ENCODE assay signal across 21 cellular contexts in genomic region chr6:36776167-36776566, GRCh38.
DNase-seq lines count a peak whose midpoint lies in the region; ATAC-seq and TF ChIP-seq lines count a peak whose summit lies in the region.
"Had no signal": no experiment of that assay in that cellular context is flagged by ENCODE, and none has a peak within 500 bp of the region (broad histone marks: within the 10 kb centered on the region; RNA-seq: fewer than 3 reads in every experiment).

No MANE protein-coding gene starts in this region.

- H3K9me3 ChIP-seq in DND-41 (ENCODE audit: insufficient read depth, low read length, severe bottlenecking) (no peaks in the 10 kb centered on the region), neuronal stem cell (replicated peaks in 1 of 2; ENCODE audit: control insufficient read depth in 2 of 2, insufficient read depth in 1 of 2, low read depth in 1 of 2, low read length in 2 of 2) (no peaks in the 10 kb centered on the region), heart right ventricle (no peaks in the 10 kb centered on the region)
- H3K9me3 ChIP-seq: BE2C; BLaER1 treated with 17β-estradiol and CSF1 and Interleukin-3, amounts not matched to agents 10 nM and 100 nM had no signal

- H3K4me3 ChIP-seq in DND-41 (ENCODE audit: low read depth in 1 of 2, low read length in 2 of 2) (no peak overlapping the region), neuronal stem cell (ENCODE audit: low read length in 2 of 2) (no peak overlapping the region), heart right ventricle (no peak overlapping the region)
- H3K4me3 ChIP-seq: BLaER1 treated with 17β-estradiol and CSF1 and Interleukin-3, amounts not matched to agents 10 nM and 100 nM; GM23248 had no signal

- H3K4me1 ChIP-seq in DND-41 (ENCODE audit: insufficient read depth, low read length) (peaks cover 91% of the 10 kb centered on the region), neuronal stem cell (ENCODE audit: control insufficient read depth in 2 of 2, insufficient read depth in 1 of 2, low read depth in 1 of 2, low read length in 2 of 2) (peaks cover 14 to 27% of the 10 kb centered on the region in 2 donors), heart right ventricle (peaks cover 0 to 17% (median 0%) of the 10 kb centered on the region in 9 donors)
- H3K4me1 ChIP-seq: BE2C had no signal

- POLR2A ChIA-PET in T-cell (lab: Charles Lee), result no interaction called here

- no peak overlapping the region for H3K4me3 Mint-ChIP-seq in T-cell
- H3K4me3 Mint-ChIP-seq: CD14-positive monocyte; CD4-positive, alpha-beta T cell; CD8-positive, alpha-beta memory T cell; HFFc6 had no signal

- no peaks in the 10 kb centered on the region for H3K27me3 ChIP-seq in DND-41 (ENCODE audit: insufficient read depth, low read length, poor library complexity)
- H3K27me3 ChIP-seq in neuronal stem cell (ENCODE audit: control insufficient read depth in 3 of 3, insufficient read depth in 3 of 3, low read depth in 1 of 3, low read length in 3 of 3), result peaks cover 0 to 8% (median 6%) of the 10 kb centered on the region in 3 experiments
- H3K27me3 ChIP-seq in heart right ventricle, result no peaks in the 10 kb centered on the region
- H3K27me3 ChIP-seq: BE2C had no signal

- CTCF ChIA-PET in T-cell (lab: Charles Lee), result interaction anchor here in 1 of 2 donors (1.1 kb wide), 1 partner anchor 10 kb away, joined by 3 read pairs; no protein-coding TSS in a partner anchor

- H2BK120ac ChIP-seq in neuronal stem cell (ENCODE audit: low read depth, low read length), result no peak overlapping the region

- no peak overlapping the region for H2AFZ ChIP-seq in DND-41 (ENCODE audit: low read depth, low read length)
- H2AFZ ChIP-seq in neuronal stem cell (ENCODE audit: low read length), result no peak overlapping the region
- H2AFZ ChIP-seq: GM23248 had no signal

- H3K79me2 ChIP-seq in DND-41 (ENCODE audit: insufficient read depth, low read length), result no peaks in the 10 kb centered on the region

- H3K18ac ChIP-seq in neuronal stem cell (ENCODE audit: low read length), result no peak overlapping the region

- H3K27me3 Mint-ChIP-seq in T-cell, result no peaks in the 10 kb centered on the region
- H3K27me3 Mint-ChIP-seq: CD4-positive, alpha-beta T cell had no signal

- H3K4ac ChIP-seq in neuronal stem cell (ENCODE audit: low read length), result no peak overlapping the region

- H3K4me1 Mint-ChIP-seq in T-cell, result peaks cover 8 to 16% (median 12%) of the 10 kb centered on the region in 3 donors

- peak overlapping the region; percentile 67 for H2AK5ac ChIP-seq in neuronal stem cell (ENCODE audit: low read depth, low read length)

- no peak overlapping the region for H3K27ac Mint-ChIP-seq in T-cell
- H3K27ac Mint-ChIP-seq: CD14-positive monocyte; CD4-positive, alpha-beta T cell; HFFc6 had no signal

- no peaks in the 10 kb centered on the region for H4K20me1 ChIP-seq in DND-41 (ENCODE audit: insufficient read depth, low read length)

- no peak overlapping the region for H3K4me2 ChIP-seq in DND-41 (ENCODE audit: insufficient read depth, low read length)
- H3K4me2 ChIP-seq in neuronal stem cell (ENCODE audit: insufficient read depth, low read length, poor library complexity, severe bottlenecking), result no peak overlapping the region
- H3K4me2 ChIP-seq: BLaER1 treated with 17β-estradiol and CSF1 and Interleukin-3, amounts not matched to agents 10 nM and 100 nM had no signal

- H3K27ac ChIP-seq in DND-41 (ENCODE audit: low read length), result peak overlapping the region; percentile 51
- peak overlapping the region; percentile 69 for H3K27ac ChIP-seq in caudate nucleus (ENCODE audit: low read depth, low read length)
- H3K27ac ChIP-seq in neuronal stem cell (replicated peaks; ENCODE audit: low read length), result no peak overlapping the region
- H3K27ac ChIP-seq in heart right ventricle, result no peak overlapping the region
- H3K27ac ChIP-seq: 22Rv1; BLaER1 treated with 17β-estradiol and CSF1 and Interleukin-3, amounts not matched to agents 10 nM and 100 nM; GM23248 had no signal

- H4K91ac ChIP-seq in neuronal stem cell (ENCODE audit: low read depth, low read length, poor library complexity), result no peak overlapping the region

- H4K8ac ChIP-seq in neuronal stem cell (ENCODE audit: low read depth, low read length), result no peak overlapping the region

- no peaks in the 10 kb centered on the region for H3K79me1 ChIP-seq in neuronal stem cell (ENCODE audit: low read depth, low read length)

- DNase-seq in DND-41 (no peak), caudate nucleus (lab: John Stamatoyannopoulos, UW) (peak in 34 of 61 donors; percentile 12 to 85 (median 48)), head of caudate nucleus (peak in 31 of 42 donors; percentile 37 to 87 (median 62)), neuronal stem cell (ENCODE audit: low spot score) (no peak), heart right ventricle (no peak), AML-193 (lab: John Stamatoyannopoulos, UW) (no peak), T-cell (no peak)
- DNase-seq: BE2C; CD4-positive, alpha-beta T cell; CD8-positive, alpha-beta memory T cell; DMS 273 treated with DMSO at 0.1 percent for 48 hours; DMS79; GF-D8; GM23248; H9; HFFc6 had no signal

- no peak overlapping the region for H3K14ac ChIP-seq in neuronal stem cell (ENCODE audit: low read length)

- WGBS in neuronal stem cell (ENCODE audit: extremely low coverage in 2 of 2, insufficient read length in 2 of 2, insufficient replicate concordance in 1 of 2), 2 donors, result no CpG with 5 or more reads among the region's 5 CpGs
- 93% methylated on average over 5 of the region's 5 CpGs for WGBS in heart right ventricle, 2 donors

- H3K9ac ChIP-seq in DND-41 (ENCODE audit: low read depth, low read length) (no peak overlapping the region), neuronal stem cell (ENCODE audit: low read depth, low read length, poor library complexity) (no peak overlapping the region)
- H3K9ac ChIP-seq: BLaER1 treated with 17β-estradiol and CSF1 and Interleukin-3, amounts not matched to agents 10 nM and 100 nM; GM23248 had no signal

- ATAC-seq in DND-41 (ENCODE audit: insufficient read depth, low read depth) (no peak), heart right ventricle (no peak), GM21381 (IDR thresholded peaks at IDR 0.05; ENCODE audit: unreplicated experiment) (no peak), T-cell (replicated peaks in 1 of 4) (no peak)
- ATAC-seq: HCT116 had no signal

- TF ChIP-seq CTCF in DND-41 (IDR thresholded peaks at IDR 0.05; ENCODE audit: borderline replicate concordance, extremely low read depth, low read length, poor library complexity, severe bottlenecking), result no peak
- TF ChIP-seq CTCF in heart right ventricle (IDR thresholded peaks at IDR 0.05), result no peak

- H3K36me3 ChIP-seq in DND-41 (ENCODE audit: insufficient read depth, low read length) (no peaks in the 10 kb centered on the region), neuronal stem cell (replicated peaks in 1 of 2; ENCODE audit: control insufficient read depth in 2 of 2, insufficient read depth in 2 of 2, low read length in 2 of 2) (no peaks in the 10 kb centered on the region), heart right ventricle (peaks cover 0 to 15% (median 0%) of the 10 kb centered on the region in 9 donors)
- H3K36me3 ChIP-seq: BE2C; BLaER1 treated with 17β-estradiol and CSF1 and Interleukin-3, amounts not matched to agents 10 nM and 100 nM had no signal

- H3K23ac ChIP-seq in neuronal stem cell (ENCODE audit: low read depth, low read length, poor library complexity), result peak overlapping the region; percentile 32

- no peak overlapping the region for H2BK12ac ChIP-seq in neuronal stem cell (ENCODE audit: low read length)

- H2BK5ac ChIP-seq in neuronal stem cell (ENCODE audit: low read length), result no peak overlapping the region

- H3K36me3 Mint-ChIP-seq in T-cell, result no peaks in the 10 kb centered on the region
- H3K36me3 Mint-ChIP-seq: CD14-positive monocyte; CD8-positive, alpha-beta memory T cell had no signal

- intact Hi-C loops in head of caudate nucleus (cut with DNase I) (no loop called here), heart right ventricle (cut with DNase I) (no loop called here)

- H2BK15ac ChIP-seq in neuronal stem cell (ENCODE audit: low read length), result no peak overlapping the region

- no peaks in the 10 kb centered on the region for H3K9me3 Mint-ChIP-seq in T-cell
- H3K9me3 Mint-ChIP-seq: CD14-positive monocyte; CD4-positive, alpha-beta T cell; CD8-positive, alpha-beta memory T cell; H9; HFFc6 had no signal

Comparison
In these comparisons a context has a peak if more than half of its experiments do, and no peak if none do; other contexts are left out.
1. DNase-seq: peak in caudate nucleus (34 of 61) and head of caudate nucleus (31 of 42); none in DND-41 (single experiment), neuronal stem cell (single experiment), heart right ventricle (0 of 2), AML-193 (0 of 2) and T-cell (0 of 34).
2. H3K27ac ChIP-seq: peak in DND-41 (single experiment) and caudate nucleus (single experiment); none in neuronal stem cell (single experiment) and heart right ventricle (0 of 10).